In genomic region chr3:45966371-45966780, GRCh38 we compare ENCODE assay signal across 1 cellular context.
TF ChIP-seq lines count a peak whose summit lies in the region.

No MANE protein-coding gene starts in this region.

TF ChIP-seq in IMR-90, 13 proteins besides CTCF, POLR2A, EP300 and RAD21 (continued from another document):
- TF ChIP-seq CHD1 (IDR thresholded peaks at IDR 0.05; ENCODE audit: low read depth, low read length) (no peak), BHLHE40 (IDR thresholded peaks at IDR 0.05; ENCODE audit: low read depth, low read length) (no peak), USF2 (IDR thresholded peaks at IDR 0.05; ENCODE audit: low read depth, low read length) (no peak), MAZ (IDR thresholded peaks at IDR 0.05; ENCODE audit: borderline replicate concordance, low read depth, low read length) (no peak), RCOR1 (IDR thresholded peaks at IDR 0.05; ENCODE audit: insufficient replicate concordance, low read length) (no peak), MAFK (IDR thresholded peaks at IDR 0.05; ENCODE audit: low read depth, low read length) (no peak), CEBPB (IDR thresholded peaks at IDR 0.05; ENCODE audit: low read depth, low read length) (no peak), MXI1 (IDR thresholded peaks at IDR 0.05; ENCODE audit: borderline replicate concordance, low read depth, low read length) (no peak), NFE2L2 (IDR thresholded peaks at IDR 0.05; ENCODE audit: low read depth, low read length) (no peak), FOS (IDR thresholded peaks at IDR 0.05; ENCODE audit: low read depth, low read length) (no peak), RFX5 (IDR thresholded peaks at IDR 0.05; ENCODE audit: low read depth, low read length) (no peak), SMC3 (IDR thresholded peaks at IDR 0.05; ENCODE audit: low read depth, low read length) (no peak)
